In the genomic region with DNA sequence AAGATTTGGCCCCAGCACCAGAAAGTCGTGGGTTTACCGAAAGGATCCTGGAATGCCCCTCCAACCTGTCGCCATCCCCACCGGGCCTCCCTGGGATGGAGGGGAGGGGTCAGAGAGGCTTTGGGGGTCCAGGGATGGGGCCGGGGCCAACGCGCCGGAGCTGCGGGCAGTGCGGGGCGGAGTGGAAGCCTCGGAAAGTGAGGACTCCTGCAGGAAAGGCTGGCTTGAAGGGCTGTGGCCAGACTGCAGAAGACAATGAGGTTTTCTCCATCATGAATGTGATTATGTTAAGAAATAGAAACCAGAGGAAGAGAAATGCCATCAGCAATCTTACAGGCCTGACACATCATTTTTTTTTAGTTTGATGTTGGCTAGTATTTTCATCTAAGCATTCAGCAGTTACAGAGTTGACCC, we compare ENCODE assay signal across 8 cellular contexts. TPM values are rescaled to one million over a fixed set of nuclear protein-coding genes. Genes with fewer than 3 reads are reported as not detected.
DNase-seq lines count a peak whose midpoint lies in the region; ATAC-seq, FAIRE-seq and TF ChIP-seq lines count a peak whose summit lies in the region.

No MANE protein-coding gene starts in this region.

- no peaks in the 10 kb centered on the region for H3K27me3 ChIP-seq in OCI-LY1 (ENCODE audit: insufficient read depth, low read length)
- H3K27me3 ChIP-seq in psoas muscle (ENCODE audit: insufficient read depth in 3 of 3, low read length in 2 of 3): no peaks in the 10 kb centered on the region

- TF ChIP-seq CTCF in OCI-LY1 (IDR thresholded peaks at IDR 0.05; ENCODE audit: low read length) (no peak), psoas muscle (IDR thresholded peaks at IDR 0.05) (no peak)

- peak; percentile 66 for DNase-seq in AG08396 (ENCODE audit: low spot score)
- DNase-seq in anterior cingulate cortex (lab: John Stamatoyannopoulos, UW): peak in 31 of 58 donors; percentile 14 to 71 (median 40)
- DNase-seq in hepatic stellate cell (ENCODE audit: low spot score): peak; percentile 71
- DNase-seq in psoas muscle: peak in 1 of 2 donors; percentile 22
- no peak for DNase-seq in RCC 7860 (ENCODE audit: low spot score)

- 0 to 1% (median 1%) methylated on average over 12 of the region's 12 CpGs for WGBS in psoas muscle, 3 donors

- peaks cover 19% of the 10 kb centered on the region for H3K36me3 ChIP-seq in OCI-LY1 (ENCODE audit: insufficient read depth, low read length)
- no peaks in the 10 kb centered on the region for H3K36me3 ChIP-seq in psoas muscle (ENCODE audit: insufficient read depth in 1 of 2, low read depth in 1 of 2)

- intact Hi-C loops in psoas muscle (cut with DNase I): no loop called here

- no peak for FAIRE-seq in RCC 7860 (lab: Jason Lieb, UNC)

- H3K9me2 ChIP-seq in OCI-LY1 (ENCODE audit: low read depth, low read length): no peaks in the 10 kb centered on the region

- peaks cover 54% of the 10 kb centered on the region for H3K79me2 ChIP-seq in OCI-LY1 (ENCODE audit: insufficient read depth, low read length)

- H3K27ac ChIP-seq in OCI-LY1 (ENCODE audit: low read depth, low read length, poor library complexity, severe bottlenecking) (peak overlapping the region; percentile 87), psoas muscle (peak overlapping the region; percentile 91)

- H3K9ac ChIP-seq in OCI-LY1 (ENCODE audit: low read length): peak overlapping the region; percentile 92

- peaks cover 9% of the 10 kb centered on the region; the same call in 1 of the 2 replicates for H4K20me1 ChIP-seq in OCI-LY1 (ENCODE audit: insufficient read depth, low read length)

- no peak overlapping the region for H2AFZ ChIP-seq in OCI-LY1 (ENCODE audit: low read length)

- H3K4me3 ChIP-seq in OCI-LY1 (ENCODE audit: low read depth, low read length, poor library complexity, severe bottlenecking): peak overlapping the region; percentile 84
- peak overlapping the region; percentile 99 for H3K4me3 ChIP-seq in psoas muscle

- H3F3A ChIP-seq in OCI-LY1 (ENCODE audit: insufficient read depth, low read length): no peaks in the 10 kb centered on the region

- H3K4me2 ChIP-seq in OCI-LY1 (ENCODE audit: low read length): peak overlapping the region; percentile 99

- peak; percentile 28 for ATAC-seq in GM18498 (IDR thresholded peaks at IDR 0.05; ENCODE audit: unreplicated experiment)
- peak; percentile 15 for ATAC-seq in HG02973 (IDR thresholded peaks at IDR 0.05; ENCODE audit: unreplicated experiment)
- peak; percentile 34 to 43 (median 38) for ATAC-seq in psoas muscle

- H3K9me3 ChIP-seq in OCI-LY1 (ENCODE audit: low read length): no peaks in the 10 kb centered on the region
- H3K9me3 ChIP-seq in psoas muscle: no peaks in the 10 kb centered on the region

- peaks cover 48% of the 10 kb centered on the region for H3K4me1 ChIP-seq in OCI-LY1 (ENCODE audit: insufficient read depth, low read length, severe bottlenecking)
- H3K4me1 ChIP-seq in psoas muscle: peaks cover 26% of the 10 kb centered on the region

RNA-seq across cellular contexts. Expression of a gene that starts 0.7 kb away (rescaled TPM):
- total RNA-seq in psoas muscle: 1 to 10 TPM; 3.7 to 8.9 (median 7.6) TPM
- polyA plus RNA-seq in psoas muscle: 1 to 10 TPM; 1.8 to 4.6 (median 3.7) TPM
